18 cellular contexts compared by ENCODE assay signal in the genomic region with DNA sequence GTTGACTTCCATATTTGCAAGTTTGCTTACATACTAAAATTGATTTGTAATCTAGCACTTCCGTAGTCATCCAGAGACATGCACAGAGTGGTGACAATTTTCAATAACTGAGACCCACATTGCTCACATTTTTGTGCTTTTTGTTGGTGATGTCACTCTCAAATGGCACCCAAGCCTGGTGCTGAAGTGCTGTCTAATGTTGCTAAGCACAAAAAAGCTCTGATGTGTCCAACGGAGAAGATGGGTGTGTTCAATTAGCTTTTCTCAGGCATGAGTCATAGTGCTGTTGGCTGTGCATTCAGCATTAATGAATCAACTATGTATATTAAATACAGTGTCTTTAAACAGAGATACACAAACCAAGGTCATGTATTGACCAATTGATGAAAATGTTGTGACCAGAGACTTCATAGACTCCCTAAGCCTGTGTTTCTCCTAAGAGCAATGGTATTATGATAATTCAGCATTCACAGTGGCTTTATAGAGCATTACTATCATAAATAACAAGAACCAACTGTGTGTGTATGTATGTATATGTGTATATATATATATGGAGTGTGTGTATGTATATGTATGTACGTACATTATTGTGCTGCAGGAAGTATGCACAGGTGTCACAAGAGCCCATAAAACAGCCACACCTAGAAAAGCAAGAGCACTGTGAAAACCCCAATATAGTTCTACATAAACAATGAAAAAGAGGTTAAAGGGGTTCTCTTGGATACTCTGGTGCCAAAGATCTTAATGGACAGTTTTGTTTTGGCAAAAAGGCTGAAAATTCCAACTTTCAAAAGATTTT. TPM values are rescaled to one million over a fixed set of nuclear protein-coding genes. Genes with fewer than 3 reads are reported as not detected.
DNase-seq lines count a peak whose midpoint lies in the region; ATAC-seq lines count a peak whose summit lies in the region.
"Had no signal": no experiment of that assay in that cellular context is flagged by ENCODE, and none has a peak within 500 bp of the region (broad histone marks: within the 10 kb centered on the region; RNA-seq: fewer than 3 reads in every experiment).

No MANE protein-coding gene starts in this region.

- H3K9me3 Mint-ChIP-seq in activated naive CD4-positive, alpha-beta T cell treated with anti-CD3 and anti-CD28 coated beads, Interleukin-2, amount 50 U/mL, for 72 hours, result peaks cover 0 to 15% of the 10 kb centered on the region in 2 donors

- no peak for ATAC-seq in activated naive CD4-positive, alpha-beta T cell treated with anti-CD3 and anti-CD28 coated beads, Interleukin-2, amount 50 U/mL, for 72 hours
- ATAC-seq: A549, HCT116, T-cell had no signal

- H3K36me3 Mint-ChIP-seq in activated naive CD4-positive, alpha-beta T cell treated with anti-CD3 and anti-CD28 coated beads, Interleukin-2, amount 50 U/mL, for 72 hours, result no peaks in the 10 kb centered on the region
- H3K36me3 Mint-ChIP-seq: T-cell had no signal

- no peak overlapping the region for H3K27ac Mint-ChIP-seq in activated naive CD4-positive, alpha-beta T cell treated with anti-CD3 and anti-CD28 coated beads, Interleukin-2, amount 50 U/mL, for 72 hours
- H3K27ac Mint-ChIP-seq: T-cell had no signal

- peak; percentile 9 for DNase-seq in Caki2 (ENCODE audit: low read depth)
- peak; percentile 19 for DNase-seq in NCI-H69 (lab: John Stamatoyannopoulos, UW)
- DNase-seq in astrocyte of the hippocampus (ENCODE audit: low read depth, low spot score), result peak; percentile 19
- peak; percentile 7 for DNase-seq in foreskin melanocyte
- no peak for DNase-seq in NCI-H2171 treated with DMSO at 0.1 percent for 48 hours (lab: John Stamatoyannopoulos, UW)
- no peak for DNase-seq in NCI-H2029 (lab: John Stamatoyannopoulos, UW)
- DNase-seq in NCI-H226, result no peak
- DNase-seq in activated naive CD4-positive, alpha-beta T cell treated with anti-CD3 and anti-CD28 coated beads, Interleukin-2, amount 50 U/mL, for 72 hours (ENCODE audit: low spot score in 2 of 2), result no peak
- DNase-seq: C1 segment of cervical spinal cord; DMS153; NCI-H1436; NCI-H2081; NCI-H345; NCI-H526; NK-92 treated with Interleukin-12 subunit alpha and Interleukin-12 subunit beta, amount 100 ng/mL, for 24 hours; T-cell had no signal

- in situ Hi-C loops in Caki2 (cut with HindIII; ENCODE audit: low pct_unique_long_range_greater_than_20kb, low sequenced_read_pairs), result no loop called here

RNA-seq across cellular contexts. Expression of gene VCX3B, which starts 31.1 kb away (rescaled TPM):
- total RNA-seq in Caki2 (2014; rRNA removed; shearing (Covaris generic); ENCODE audit: low replicate concordance), result not detected in 2 replicates
- not detected for total RNA-seq in activated naive CD4-positive, alpha-beta T cell treated with anti-CD3 and anti-CD28 coated beads, Interleukin-2, amount 50 U/mL, for 72 hours
- total RNA-seq: T-cell had no signal

Comparison
In these comparisons a context has a peak if more than half of its experiments do, and no peak if none do; other contexts are left out.
1. DNase-seq: peak in Caki2 (single experiment), NCI-H69 (single experiment), astrocyte of the hippocampus (single experiment) and foreskin melanocyte (single experiment); none in NCI-H2171 treated with DMSO at 0.1 percent for 48 hours (single experiment), NCI-H2029 (single experiment), NCI-H226 (single experiment) and activated naive CD4-positive, alpha-beta T cell treated with anti-CD3 and anti-CD28 coated beads, Interleukin-2, amount 50 U/mL, for 72 hours (0 of 2).